Comparison of ENCODE assay signal across 8 cellular contexts in the genomic region with DNA sequence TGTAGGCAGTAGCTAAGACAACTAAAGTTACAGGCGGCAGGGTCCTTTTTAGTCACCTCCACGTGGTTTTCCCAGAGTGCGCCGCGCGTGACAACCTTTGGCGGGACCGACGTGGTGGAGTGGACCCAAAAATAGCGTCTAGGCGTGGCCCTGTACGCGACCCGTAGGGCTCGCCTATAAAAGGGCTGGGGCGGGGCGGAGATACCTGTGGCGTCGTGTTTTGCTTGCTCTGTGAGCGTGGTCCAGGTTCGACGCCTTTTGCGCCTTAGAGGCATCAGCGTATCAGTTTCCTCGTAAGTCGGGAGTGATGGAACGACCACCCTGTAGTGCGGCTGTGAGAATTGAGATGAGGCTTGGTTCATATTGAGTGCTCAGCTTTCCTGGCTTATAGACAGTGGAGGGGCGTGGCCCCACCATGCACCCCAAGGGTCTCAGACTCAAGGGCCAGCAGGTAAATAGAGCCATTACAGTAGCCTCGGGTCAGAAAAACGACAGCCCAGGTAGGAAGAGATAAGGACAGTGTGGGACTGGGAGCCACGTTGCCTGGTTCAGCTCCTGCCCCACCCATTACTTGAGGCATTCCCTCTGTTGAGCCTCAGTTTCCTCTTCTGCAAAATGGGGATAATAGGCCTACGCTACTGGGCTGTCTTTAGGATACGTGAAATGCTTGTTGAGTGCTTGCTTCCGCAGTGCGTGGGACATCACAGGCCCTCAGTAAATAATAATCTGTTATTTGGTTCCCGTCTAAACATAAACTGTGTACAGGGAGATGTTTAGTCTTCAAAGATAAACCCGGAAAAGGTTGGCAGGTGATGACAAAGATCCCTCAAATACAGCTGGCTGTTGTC. TPM values are rescaled to one million over a fixed set of nuclear protein-coding genes. Genes with fewer than 3 reads are reported as not detected.
A peak's percentile ranks its signal among the peaks of the same experiment; 100 is the strongest.
DNase-seq lines count a peak whose midpoint lies in the region; ATAC-seq, FAIRE-seq and TF ChIP-seq lines count a peak whose summit lies in the region.

No MANE protein-coding gene starts in this region.

- intact Hi-C loops in Right ventricle myocardium inferior (cut with DNase I) (loop anchor here (1.0 to 2.0 kb wide), 2 partner anchors 34 to 119 kb away; partner anchors contain the start of gene CARM1), posterior vena cava (cut with DNase I) (no loop called here)

- DNase-seq in HK-2 (ENCODE audit: unreplicated experiment) = peak; percentile 88
- DNase-seq in RKO (ENCODE audit: low spot score) = peak; percentile 92
- peak; percentile 73 to 79 (median 76) for DNase-seq in activated naive CD4-positive, alpha-beta T cell (lab: John Stamatoyannopoulos, UW)
- DNase-seq in Right ventricle myocardium inferior (ENCODE audit: missing footprints) = peak; percentile 92
- DNase-seq in posterior vena cava (ENCODE audit: low spot score) = peak; percentile 95
- DNase-seq in urothelium cell line (ENCODE audit: low spot score) = peak; percentile 78
- no peak for DNase-seq in islet precursor cell

- TF ChIP-seq POLR2A in GM18505 (IDR thresholded peaks at IDR 0.05; ENCODE audit: borderline replicate concordance, extremely low read depth, insufficient read depth, insufficient read length) = no peak

- ATAC-seq in GM18505 (IDR thresholded peaks at IDR 0.05; ENCODE audit: unreplicated experiment) = peak; percentile 12
- ATAC-seq in Right ventricle myocardium inferior = peak; percentile 56

- no peak for FAIRE-seq in urothelium cell line (lab: Jason Lieb, UNC)

RNA-seq across cellular contexts. Expression of gene TMED1, which starts 0.7 kb away (rescaled TPM):
- total RNA-seq in Right ventricle myocardium inferior = 30.3 TPM
- 10 to 100 TPM; 15.4 to 17.9 TPM for total RNA-seq in posterior vena cava

RNA-seq across cellular contexts. Expression of gene C19orf38, which starts 11.5 kb away (rescaled TPM):
- total RNA-seq in Right ventricle myocardium inferior (1.5 TPM), posterior vena cava (1 to 10 TPM; 2.0 to 2.3 TPM)

RNA-seq across cellular contexts. Expression of gene CARM1, which starts 34.7 kb away (rescaled TPM):
- total RNA-seq in Right ventricle myocardium inferior (39.5 TPM), posterior vena cava (10 to 100 TPM; 35.1 to 42.1 TPM)
